ENCODE assay signal across 8 cellular contexts in genomic region chr5:128083811-128084227, GRCh38. TPM values are rescaled to one million over a fixed set of nuclear protein-coding genes. Genes with fewer than 3 reads are reported as not detected.
DNase-seq lines count a peak whose midpoint lies in the region; ATAC-seq and TF ChIP-seq lines count a peak whose summit lies in the region.

No MANE protein-coding gene starts in this region.

- 0% methylated on average over 33 to 53 of the region's 53 CpGs for WGBS in lung, 2 donors

- H3K36me3 ChIP-seq in ES-I3 (ENCODE audit: insufficient read depth, low read length) (no peaks in the 10 kb centered on the region), HUES6 (ENCODE audit: control insufficient read depth, insufficient read depth, low read length) (no peaks in the 10 kb centered on the region), lung (ENCODE audit: control insufficient read depth in 2 of 2, insufficient read depth in 2 of 2, low read length in 2 of 2) (no peaks in the 10 kb centered on the region), uterus (no peaks in the 10 kb centered on the region)

- H3K27me3 ChIP-seq in HUES6 (ENCODE audit: control insufficient read depth, insufficient read depth, low read length): peaks cover 26% of the 10 kb centered on the region
- no peaks in the 10 kb centered on the region for H3K27me3 ChIP-seq in lung (ENCODE audit: control insufficient read depth, insufficient read depth)
- H3K27me3 ChIP-seq in uterus: no peaks in the 10 kb centered on the region

- H3K9ac ChIP-seq in ES-I3 (ENCODE audit: low read depth, low read length) (peak overlapping the region; percentile 78), HUES6 (ENCODE audit: low read length) (peak overlapping the region; percentile 86)

- no peak for TF ChIP-seq POLR2A in uterus (IDR thresholded peaks at IDR 0.05)

- peak overlapping the region; percentile 76 for H3K4me3 ChIP-seq in HUES6 (ENCODE audit: low read depth, low read length)
- peak overlapping the region; percentile 85 for H3K4me3 ChIP-seq in choroid plexus epithelial cell (ENCODE audit: low read depth, low read length)
- H3K4me3 ChIP-seq in lung: peak overlapping the region; percentile 85
- H3K4me3 ChIP-seq in uterus: peak overlapping the region; percentile 68 to 88

- peak; percentile 71 for DNase-seq in choroid plexus epithelial cell (ENCODE audit: low read depth)
- no peak for DNase-seq in lung (ENCODE audit: low spot score)
- no peak for DNase-seq in uterus
- no peak for DNase-seq in effector CD8-positive, alpha-beta T cell (lab: John Stamatoyannopoulos, UW)
- DNase-seq in CD14-positive monocyte (ENCODE audit: low spot score): no peak

- H3K4me1 Mint-ChIP-seq in CD14-positive monocyte: peaks cover 38% of the 10 kb centered on the region

- peaks cover 17 to 24% (median 22%) of the 10 kb centered on the region in 3 donors for H3K27me3 Mint-ChIP-seq in CD14-positive monocyte (ENCODE audit: low read depth in 3 of 3)

- ATAC-seq in GM21447 (IDR thresholded peaks at IDR 0.05; ENCODE audit: unreplicated experiment) (peak; percentile 26), lung (ENCODE audit: insufficient read depth, low FRiP score) (peak; percentile 23)

- no peaks in the 10 kb centered on the region; the same call in 1 of the 2 replicates for H3K4me1 ChIP-seq in ES-I3 (ENCODE audit: insufficient read depth, low read length)
- H3K4me1 ChIP-seq in HUES6 (ENCODE audit: control insufficient read depth, insufficient read depth, low read length): peaks cover 9% of the 10 kb centered on the region; the same call in 1 of the 2 replicates
- peaks cover 3 to 24% of the 10 kb centered on the region in 2 donors for H3K4me1 ChIP-seq in lung (ENCODE audit: control insufficient read depth in 2 of 2, insufficient read depth in 2 of 2, low read length in 2 of 2)
- H3K4me1 ChIP-seq in uterus: no peaks in the 10 kb centered on the region

- H3K27ac ChIP-seq in HUES6 (ENCODE audit: low read depth, low read length) (no peak overlapping the region), lung (ENCODE audit: low read depth in 1 of 2, low read length in 1 of 2) (peak overlapping the region; percentile 97 to 100), uterus (peak overlapping the region; percentile 97)

- intact Hi-C loops in uterus (cut with DNase I; ENCODE audit: low total_unique reads): no loop called here
- intact Hi-C loops in CD14-positive monocyte (cut with micrococcal nuclease): no loop called here

- TF ChIP-seq CTCF in choroid plexus epithelial cell (conservative IDR thresholded peaks at IDR 0.05; ENCODE audit: low read depth, low read length): peak; percentile 35
- TF ChIP-seq CTCF in lung (IDR thresholded peaks at IDR 0.05; ENCODE audit: control extremely low read depth, extremely low read depth): no peak
- TF ChIP-seq CTCF in uterus (IDR thresholded peaks at IDR 0.05): peak in 3 of 4 experiments; percentile 48 to 63 (median 50)
- no peak for TF ChIP-seq CTCF in CD14-positive monocyte (IDR thresholded peaks at IDR 0.05)

- H3K36me3 Mint-ChIP-seq in CD14-positive monocyte: peaks cover 0 to 10% of the 10 kb centered on the region in 2 donors

- no peaks in the 10 kb centered on the region for H3K9me3 ChIP-seq in ES-I3 (ENCODE audit: control insufficient read depth, insufficient read depth, low read length)
- H3K9me3 ChIP-seq in HUES6 (ENCODE audit: control insufficient read depth, insufficient read depth, low read depth, low read length): no peaks in the 10 kb centered on the region
- H3K9me3 ChIP-seq in lung (ENCODE audit: control insufficient read depth in 2 of 2, insufficient read depth in 1 of 2, low read length in 1 of 2): no peaks in the 10 kb centered on the region
- H3K9me3 ChIP-seq in uterus: no peaks in the 10 kb centered on the region

- H3K4me3 Mint-ChIP-seq in CD14-positive monocyte: peak overlapping the region in 1 of 2 donors; percentile 53

- peaks cover 0 to 2% (median 0%) of the 10 kb centered on the region in 7 donors for H3K9me3 Mint-ChIP-seq in CD14-positive monocyte

- H3K27ac Mint-ChIP-seq in CD14-positive monocyte: no peak overlapping the region

RNA-seq across cellular contexts. Expression of gene SLC12A2, which starts 0.3 kb away (rescaled TPM):
- 10 to 100 TPM; 28.5 to 87.1 TPM for total RNA-seq in lung
- polyA plus RNA-seq in lung: 1 to 10 TPM; 2.8 to 4.3 TPM
- total RNA-seq in uterus: 10 to 100 TPM; 21.9 to 78.6 (median 22.2) TPM
- 1 to 10 TPM; 1.0 TPM for polyA plus RNA-seq in CD14-positive monocyte

Comparison
In these comparisons a context has a peak if more than half of its experiments do, and no peak if none do; other contexts are left out.
1. CTCF ChIP-seq: peak in choroid plexus epithelial cell (single experiment) and uterus (3 of 4); none in lung (single experiment) and CD14-positive monocyte (single experiment).
2. Peak in every context shown above with its lines, with median percentiles within 50 percentile points of each other: H3K4me3 ChIP-seq.